ENCODE assay signal across 8 cellular contexts in the genomic region with DNA sequence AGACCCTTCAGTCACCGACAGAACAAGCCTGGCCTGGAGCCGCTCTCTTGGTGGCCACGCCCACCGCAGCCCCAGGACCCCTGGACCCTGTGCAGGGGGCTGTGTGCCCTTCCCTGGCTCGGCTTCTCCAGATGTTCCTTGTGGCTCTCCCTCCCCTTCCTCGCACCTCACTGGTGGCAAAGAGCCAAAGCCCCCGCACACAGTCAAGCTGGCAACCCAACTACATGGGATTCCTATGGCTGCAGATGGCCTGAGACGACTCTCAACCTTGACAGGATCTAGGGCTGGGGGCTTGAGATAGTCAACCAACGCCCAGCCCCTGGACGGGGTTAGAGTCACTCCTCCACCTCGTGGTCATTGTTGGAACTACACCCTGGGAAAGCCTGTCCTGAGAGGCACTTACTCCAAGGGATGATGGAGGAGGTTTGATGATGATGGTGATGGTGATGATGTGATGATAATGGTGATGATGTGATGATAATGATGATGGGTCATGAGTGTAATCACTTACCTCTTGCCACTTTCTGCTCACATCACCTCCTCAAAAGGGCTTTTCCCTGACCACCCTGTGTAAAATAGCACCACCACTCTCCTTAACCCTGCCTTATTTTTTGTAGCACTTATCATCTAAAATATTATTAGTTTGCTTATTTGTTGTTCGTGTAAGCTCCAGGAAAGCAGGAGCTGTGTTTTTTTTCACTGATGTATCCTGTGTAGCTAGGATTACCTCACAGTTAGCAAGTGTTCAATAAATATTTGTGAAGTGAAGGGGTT.
DNase-seq lines count a peak whose midpoint lies in the region; ATAC-seq and TF ChIP-seq lines count a peak whose summit lies in the region.

No MANE protein-coding gene starts in this region.

- H3K27ac ChIP-seq in neural cell (ENCODE audit: low read length): no peak overlapping the region

- H3K36me3 ChIP-seq in neural cell (ENCODE audit: insufficient read depth, low read length): no peaks in the 10 kb centered on the region

- TF ChIP-seq EP300 in neural cell (conservative IDR thresholded peaks at IDR 0.05; ENCODE audit: poor library complexity, severe bottlenecking): no peak

- TF ChIP-seq RAD21 in neural cell (conservative IDR thresholded peaks at IDR 0.05): peak; percentile 53

- H3K9me3 ChIP-seq in neural cell (ENCODE audit: low read length): no peaks in the 10 kb centered on the region

- H3F3A ChIP-seq in neural cell (ENCODE audit: insufficient read depth, low read length, poor library complexity, severe bottlenecking): no peaks in the 10 kb centered on the region

- H3K27me3 ChIP-seq in neural cell (ENCODE audit: insufficient read depth, low read depth, low read length): no peaks in the 10 kb centered on the region

- H3K4me3 ChIP-seq in AG10803 (ENCODE audit: low read length): no peak overlapping the region
- no peak overlapping the region for H3K4me3 ChIP-seq in neural cell (ENCODE audit: low read length)

- no peaks in the 10 kb centered on the region for H3K79me2 ChIP-seq in neural cell (replicated peaks; ENCODE audit: insufficient read depth, low read length)

- ATAC-seq in HG02642 (IDR thresholded peaks at IDR 0.05; ENCODE audit: poor library complexity, unreplicated experiment): no peak

- no peaks in the 10 kb centered on the region for H4K20me1 ChIP-seq in neural cell (ENCODE audit: insufficient read depth)

- H3K4me1 Mint-ChIP-seq in type B pancreatic cell (ENCODE audit: unreplicated experiment): no peaks in the 10 kb centered on the region

- peak; percentile 91 for TF ChIP-seq CTCF in AG10803 (conservative IDR thresholded peaks at IDR 0.05; ENCODE audit: low read length)
- peak; percentile 61 for TF ChIP-seq CTCF in neural cell (IDR thresholded peaks at IDR 0.05; ENCODE audit: poor library complexity, severe bottlenecking)
- peak; percentile 90 for TF ChIP-seq CTCF in type B pancreatic cell (conservative IDR thresholded peaks at IDR 0.05)

- DNase-seq in AG10803 (ENCODE audit: low read depth): peak; percentile 38
- peak; percentile 64 for DNase-seq in GM19238 (ENCODE audit: insufficient read length, low spot score)
- DNase-seq in NCI-H69 (lab: John Stamatoyannopoulos, UW): peak; percentile 90
- DNase-seq in activated CD8-positive, alpha-beta memory T cell treated with anti-CD3 and anti-CD28 coated beads, Interleukin-2, amount 50 U/mL, for 48 hours: peak; percentile 87
- DNase-seq in fibroblast of gingiva (ENCODE audit: low read depth): peak; percentile 3
- DNase-seq in type B pancreatic cell (ENCODE audit: extremely low spot score, unreplicated experiment): peak; percentile 80

- H3K9ac ChIP-seq in neural cell (ENCODE audit: low read length): no peak overlapping the region

- H3K9me2 ChIP-seq in neural cell (ENCODE audit: insufficient read depth, low read length): no peaks in the 10 kb centered on the region

- no peak overlapping the region for H3K4me2 ChIP-seq in neural cell (ENCODE audit: low read length)

- no peaks in the 10 kb centered on the region for H3K36me3 Mint-ChIP-seq in type B pancreatic cell

- H3K4me3 Mint-ChIP-seq in type B pancreatic cell: no peak overlapping the region

- peaks cover 4% of the 10 kb centered on the region for H3K9me3 Mint-ChIP-seq in type B pancreatic cell

- H3K27ac Mint-ChIP-seq in type B pancreatic cell: no peak overlapping the region

- H2AFZ ChIP-seq in neural cell (ENCODE audit: low read depth, low read length): no peak overlapping the region

- peaks cover 40% of the 10 kb centered on the region for H3K27me3 Mint-ChIP-seq in type B pancreatic cell

TF ChIP-seq in neural cell, 6 proteins besides CTCF, POLR2A, EP300 and RAD21:
- TF ChIP-seq TAF1 (IDR thresholded peaks at IDR 0.05; ENCODE audit: low read depth) (no peak), MXI1 (conservative IDR thresholded peaks at IDR 0.05; ENCODE audit: poor library complexity, severe bottlenecking) (no peak), SMC3 (conservative IDR thresholded peaks at IDR 0.05; ENCODE audit: poor library complexity) (peak; percentile 67), POLR2AphosphoS5 (IDR thresholded peaks at IDR 0.05) (no peak)

Comparison
In these comparisons a context has a peak if more than half of its experiments do, and no peak if none do; other contexts are left out.
1. DNase-seq: peak in every context shown above with its lines; median percentile 90 in NCI-H69; 87 in activated CD8-positive, alpha-beta memory T cell treated with anti-CD3 and anti-CD28 coated beads, Interleukin-2, amount 50 U/mL, for 48 hours; 80 in type B pancreatic cell; 64 in GM19238; 38 in AG10803; 3 in fibroblast of gingiva.